In genomic region chr9:127698985-127699670, GRCh38 we compare ENCODE assay signal across 8 cellular contexts. TPM values are rescaled to one million over a fixed set of nuclear protein-coding genes. Genes with fewer than 3 reads are reported as not detected.
DNase-seq lines count a peak whose midpoint lies in the region; ATAC-seq and TF ChIP-seq lines count a peak whose summit lies in the region.

No MANE protein-coding gene starts in this region.

- H3K9me3 ChIP-seq in HUES48 (ENCODE audit: control insufficient read depth, insufficient read depth, low read length) (no peaks in the 10 kb centered on the region), iPS-15b (ENCODE audit: control insufficient read depth, insufficient read depth, low read length) (no peaks in the 10 kb centered on the region), sigmoid colon (no peaks in the 10 kb centered on the region)

- H3K9ac ChIP-seq in HUES48 (ENCODE audit: low read depth, low read length) (peak overlapping the region; percentile 35), iPS-15b (ENCODE audit: low read depth, low read length) (peak overlapping the region; percentile 70)

- peak overlapping the region; percentile 54 for H3K4me3 ChIP-seq in HUES48 (ENCODE audit: low read depth, low read length)
- H3K4me3 ChIP-seq in WI38 (ENCODE audit: low read depth, low read length): peak overlapping the region; percentile 34
- peak overlapping the region; percentile 52 for H3K4me3 ChIP-seq in iPS-15b (ENCODE audit: low read depth, low read length)
- H3K4me3 ChIP-seq in sigmoid colon: peak overlapping the region in 3 of 4 donors; percentile 29 to 36 (median 31)

- in situ Hi-C loops in T47D (cut with HindIII; ENCODE audit: low pct_unique_long_range_greater_than_20kb, low sequenced_read_pairs): no loop called here

- TF ChIP-seq EP300 in sigmoid colon (IDR thresholded peaks at IDR 0.05): peak in 1 of 4 donors; percentile 22

- H3K27me3 ChIP-seq in HUES48 (ENCODE audit: control insufficient read depth, insufficient read depth, low read length): no peaks in the 10 kb centered on the region
- no peaks in the 10 kb centered on the region for H3K27me3 ChIP-seq in iPS-15b (ENCODE audit: control insufficient read depth, insufficient read depth, low read length)
- H3K27me3 ChIP-seq in sigmoid colon: no peaks in the 10 kb centered on the region

- TF ChIP-seq CTCF in AG09319 (IDR thresholded peaks at IDR 0.05; ENCODE audit: low read depth, low read length) (no peak; the same call in 1 of the 2 replicates), WI38 (IDR thresholded peaks at IDR 0.05; ENCODE audit: low read depth, low read length) (no peak), sigmoid colon (IDR thresholded peaks at IDR 0.05) (peak in 1 of 4 experiments; percentile 28)

- TF ChIP-seq POLR2A in sigmoid colon (IDR thresholded peaks at IDR 0.05): peak in 1 of 2 donors; percentile 26

- no peaks in the 10 kb centered on the region for H3K36me3 ChIP-seq in HUES48 (ENCODE audit: control insufficient read depth, insufficient read depth, low read length)
- H3K36me3 ChIP-seq in iPS-15b (ENCODE audit: control insufficient read depth, insufficient read depth, low read length): no peaks in the 10 kb centered on the region
- H3K36me3 ChIP-seq in sigmoid colon: no peaks in the 10 kb centered on the region

- H3K4me1 ChIP-seq in HUES48 (ENCODE audit: control insufficient read depth, insufficient read depth, low read length) (no peaks in the 10 kb centered on the region), iPS-15b (ENCODE audit: control insufficient read depth, insufficient read depth, low read length) (peaks cover 2% of the 10 kb centered on the region), sigmoid colon (peaks cover 0 to 17% (median 7%) of the 10 kb centered on the region in 4 donors)

- peak; percentile 96 for DNase-seq in AG09319 (ENCODE audit: extremely low read depth, low read depth)
- peak; percentile 72 to 93 for DNase-seq in T47D (ENCODE audit: low read depth in 1 of 2, low spot score in 1 of 2)
- peak; percentile 99 for DNase-seq in sigmoid colon
- no peak for DNase-seq in KG1 (lab: John Stamatoyannopoulos, UW)

- intact Hi-C loops in sigmoid colon (cut with DNase I): no loop called here

- ATAC-seq in GM19372 (IDR thresholded peaks at IDR 0.05; ENCODE audit: low read depth, unreplicated experiment): peak; percentile 98

- H3K27ac ChIP-seq in HUES48 (ENCODE audit: low read depth, low read length) (no peak overlapping the region), sigmoid colon (peak overlapping the region; percentile 81 to 84 (median 82))

- 15 to 19% methylated on average over 41 of the region's 41 CpGs for WGBS in sigmoid colon, 2 donors

RNA-seq across cellular contexts. Expression of gene CFAP157, which starts 7.7 kb away (rescaled TPM):
- not detected for total RNA-seq in sigmoid colon
- polyA plus RNA-seq in sigmoid colon: under 1 TPM in 1 of 3 donors, not detected in 2; 0.12 TPM

RNA-seq across cellular contexts. Expression of gene PTRH1, which starts 16.3 kb away (rescaled TPM):
- total RNA-seq in sigmoid colon: 10 to 100 TPM in 3 of 4 donors, 1 to 10 TPM in 1; 8.9 to 25.8 (median 19.4) TPM
- polyA plus RNA-seq in sigmoid colon: 10 to 100 TPM in 2 of 3 donors, 1 to 10 TPM in 1; 9.6 to 18.6 (median 10.4) TPM

RNA-seq across cellular contexts. Expression of gene TTC16, which starts 16.8 kb away (rescaled TPM):
- not detected for total RNA-seq in sigmoid colon
- under 1 TPM in 1 of 3 donors, not detected in 2; 0.15 TPM for polyA plus RNA-seq in sigmoid colon

RNA-seq across cellular contexts. Expression of gene TOR2A, which starts 36.0 kb away (rescaled TPM):
- total RNA-seq in sigmoid colon: 10 to 100 TPM in 1 of 4 donors, 1 to 10 TPM in 3; 6.1 to 10.4 (median 7.9) TPM
- 10 to 100 TPM; 12.6 to 26.4 (median 15.7) TPM for polyA plus RNA-seq in sigmoid colon
